ENCODE assay signal across 21 cellular contexts in the genomic region with DNA sequence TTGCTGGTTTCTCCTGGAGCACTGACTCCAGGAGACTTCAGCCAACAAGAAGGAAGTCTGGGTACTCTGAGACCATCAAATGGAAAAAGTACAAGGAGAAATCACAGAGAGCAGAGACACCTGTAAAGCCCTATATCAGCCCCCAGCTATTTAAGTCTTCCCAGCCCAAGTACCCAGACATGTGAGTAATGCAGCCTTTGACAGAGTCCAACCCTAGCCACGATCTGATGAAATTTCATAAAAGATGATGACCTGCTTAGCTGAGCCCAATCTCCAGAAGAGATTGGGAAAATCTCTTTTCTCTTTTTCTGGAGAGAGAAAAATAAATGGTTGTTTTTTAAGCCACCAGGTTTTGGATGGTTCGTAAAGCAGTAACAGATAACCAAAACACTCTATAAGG.
A peak's percentile ranks its signal among the peaks of the same experiment; 100 is the strongest.
DNase-seq lines count a peak whose midpoint lies in the region; ATAC-seq and TF ChIP-seq lines count a peak whose summit lies in the region.
"Had no signal": no experiment of that assay in that cellular context is flagged by ENCODE, and none has a peak within 500 bp of the region (broad histone marks: within the 10 kb centered on the region; RNA-seq: fewer than 3 reads in every experiment).

No MANE protein-coding gene starts in this region.

- peaks cover 28% of the 10 kb centered on the region for H3K4me1 ChIP-seq in GM23338 (ENCODE audit: insufficient read depth)
- H3K4me1 ChIP-seq in left ventricle myocardium inferior, result no peaks in the 10 kb centered on the region
- H3K4me1 ChIP-seq: Caco-2 had no signal

- H3K9me3 ChIP-seq in left ventricle myocardium inferior (replicated peaks), result no peaks in the 10 kb centered on the region
- H3K9me3 ChIP-seq: Caco-2, MG63 had no signal

- no peak for ATAC-seq in GM23338
- ATAC-seq in left lobe of liver, result no peak
- ATAC-seq in GM19395 (IDR thresholded peaks at IDR 0.05; ENCODE audit: unreplicated experiment), result no peak
- ATAC-seq: CD8-positive, alpha-beta T cell had no signal

- H3K36me3 Mint-ChIP-seq in GM23338 (ENCODE audit: low read depth), result no peaks in the 10 kb centered on the region

- no peak for TF ChIP-seq CTCF in GM23338 (conservative IDR thresholded peaks at IDR 0.05; ENCODE audit: low read depth in 2 of 2)
- no peak for TF ChIP-seq CTCF in left ventricle myocardium inferior (IDR thresholded peaks at IDR 0.05; ENCODE audit: borderline replicate concordance)

- no peaks in the 10 kb centered on the region for H4K20me1 ChIP-seq in GM23338 (replicated peaks; ENCODE audit: insufficient read depth)

- H3K4me1 Mint-ChIP-seq in GM23338, result peaks cover 32% of the 10 kb centered on the region

- H2AFZ ChIP-seq in GM23338, result no peak overlapping the region

- H3K36me3 ChIP-seq in GM23338 (ENCODE audit: insufficient read depth) (no peaks in the 10 kb centered on the region), left ventricle myocardium inferior (peaks cover 42% of the 10 kb centered on the region)

- H3K27me3 Mint-ChIP-seq in GM23338 (ENCODE audit: insufficient read depth, low read depth, poor library complexity), result no peaks in the 10 kb centered on the region
- H3K27me3 Mint-ChIP-seq: B cell had no signal

- peak overlapping the region; percentile 15; the same call in 1 of the 2 replicates for H3K27ac Mint-ChIP-seq in GM23338
- H3K27ac Mint-ChIP-seq: B cell; CD8-positive, alpha-beta T cell had no signal

- H3K9me2 ChIP-seq in GM23338 (ENCODE audit: insufficient read depth), result 0 out of 2 replicates have a peak, but pooled peaks cover 2% of the 10 kb centered on the region

- H3K27ac ChIP-seq in GM23338 (ENCODE audit: low read depth), result no peak overlapping the region
- peak overlapping the region; percentile 65 for H3K27ac ChIP-seq in epithelial cell of prostate
- H3K27ac ChIP-seq in left ventricle myocardium inferior (replicated peaks), result no peak overlapping the region
- H3K27ac ChIP-seq: C4-2B had no signal

- H3K27me3 ChIP-seq in GM23338 (ENCODE audit: insufficient read depth), result no peaks in the 10 kb centered on the region
- no peaks in the 10 kb centered on the region for H3K27me3 ChIP-seq in left ventricle myocardium inferior (ENCODE audit: low read depth)
- H3K27me3 ChIP-seq: MG63 had no signal

- intact Hi-C loops in left ventricle myocardium inferior (cut with micrococcal nuclease), result no loop called here

- H3K9me3 Mint-ChIP-seq in GM23338, result no peaks in the 10 kb centered on the region
- H3K9me3 Mint-ChIP-seq: CD8-positive, alpha-beta T cell had no signal

- H3K4me3 Mint-ChIP-seq in GM23338, result no peak overlapping the region
- H3K4me3 Mint-ChIP-seq: B cell; CD8-positive, alpha-beta T cell had no signal

- H3K79me2 ChIP-seq in GM23338 (replicated peaks; ENCODE audit: insufficient read depth), result no peaks in the 10 kb centered on the region

- H3F3A ChIP-seq in GM23338 (replicated peaks; ENCODE audit: low read depth), result no peaks in the 10 kb centered on the region

- no peak overlapping the region for H3K4me3 ChIP-seq in GM23338
- H3K4me3 ChIP-seq in left ventricle myocardium inferior, result no peak overlapping the region
- H3K4me3 ChIP-seq: MG63 had no signal

- H3K4me2 ChIP-seq in GM23338, result no peak overlapping the region

- DNase-seq in GM23338 (ENCODE audit: low spot score), result no peak
- DNase-seq in amniotic epithelial cell (ENCODE audit: low read depth), result peak; percentile 54
- DNase-seq in epithelial cell of prostate (ENCODE audit: low read depth, low spot score), result no peak
- no peak for DNase-seq in left ventricle myocardium inferior
- DNase-seq in NCI-H446 (lab: John Stamatoyannopoulos, UW), result no peak
- no peak for DNase-seq in left lobe of liver (ENCODE audit: low spot score)
- DNase-seq: Caco-2; CD8-positive, alpha-beta T cell; GDM1; KBM-7; MG63; NCI-H1105 treated with DMSO at 0.1 percent for 48 hours; NCI-H146; NCI-H1930; NCI-H510A; NCI-H69; RPMI8226; SHP77 had no signal

TF ChIP-seq in GM23338, 12 proteins besides CTCF, POLR2A, EP300 and RAD21 (continues in another document):
- no peak for TF ChIP-seq ZNF462 (CRISPR knock-in tag; IDR thresholded peaks at IDR 0.05)
- no peak for TF ChIP-seq ZNF331 (CRISPR knock-in tag; IDR thresholded peaks at IDR 0.05; ENCODE audit: low read depth)
- TF ChIP-seq, protein P1, sequence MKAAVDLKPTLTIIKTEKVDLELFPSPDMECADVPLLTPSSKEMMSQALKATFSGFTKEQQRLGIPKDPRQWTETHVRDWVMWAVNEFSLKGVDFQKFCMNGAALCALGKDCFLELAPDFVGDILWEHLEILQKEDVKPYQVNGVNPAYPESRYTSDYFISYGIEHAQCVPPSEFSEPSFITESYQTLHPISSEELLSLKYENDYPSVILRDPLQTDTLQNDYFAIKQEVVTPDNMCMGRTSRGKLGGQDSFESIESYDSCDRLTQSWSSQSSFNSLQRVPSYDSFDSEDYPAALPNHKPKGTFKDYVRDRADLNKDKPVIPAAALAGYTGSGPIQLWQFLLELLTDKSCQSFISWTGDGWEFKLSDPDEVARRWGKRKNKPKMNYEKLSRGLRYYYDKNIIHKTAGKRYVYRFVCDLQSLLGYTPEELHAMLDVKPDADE (IDR thresholded peaks at IDR 0.05), result no peak
